In the genomic region with DNA sequence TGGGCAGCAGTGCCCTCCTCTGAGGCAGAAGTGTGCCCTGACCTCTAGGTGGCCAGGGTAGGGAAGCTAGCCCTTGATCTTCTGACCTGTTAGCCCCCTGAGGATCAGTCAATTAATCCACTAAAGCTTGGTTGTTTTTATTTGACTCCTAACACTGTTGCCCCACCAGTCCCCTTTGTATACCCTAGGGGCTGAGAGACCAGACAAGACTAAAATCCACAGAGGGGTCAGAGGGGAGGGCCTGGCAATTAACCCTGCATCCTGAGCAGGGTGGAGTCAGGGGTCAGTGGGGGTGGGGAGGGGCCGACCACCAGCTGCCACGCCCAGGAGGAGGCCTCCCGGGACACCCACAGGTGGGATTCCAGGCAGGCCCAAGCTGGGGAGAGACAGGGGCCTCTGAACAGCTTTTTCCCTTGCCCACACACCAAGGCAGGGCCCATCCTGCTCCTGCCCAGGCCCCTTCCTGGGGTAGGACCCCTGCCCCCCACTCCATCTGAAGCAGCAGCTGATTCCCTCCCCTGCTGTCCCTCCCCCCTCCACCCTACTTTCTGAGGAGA, we compare ENCODE assay signal across 20 cellular contexts. TPM values are rescaled to one million over a fixed set of nuclear protein-coding genes. Genes with fewer than 3 reads are reported as not detected.
DNase-seq lines count a peak whose midpoint lies in the region; ATAC-seq and TF ChIP-seq lines count a peak whose summit lies in the region.
"Had no signal": no experiment of that assay in that cellular context is flagged by ENCODE, and none has a peak within 500 bp of the region (broad histone marks: within the 10 kb centered on the region; RNA-seq: fewer than 3 reads in every experiment).

No MANE protein-coding gene starts in this region.

- H3K27ac Mint-ChIP-seq in GM23338 (no peak overlapping the region), endodermal cell (no peak overlapping the region)
- H3K27ac Mint-ChIP-seq: CD8-positive, alpha-beta memory T cell had no signal

- H4K8ac ChIP-seq in neuronal stem cell (ENCODE audit: low read depth, low read length): no peak overlapping the region

- H4K20me1 ChIP-seq in GM23338 (replicated peaks; ENCODE audit: insufficient read depth): no peaks in the 10 kb centered on the region
- H4K20me1 ChIP-seq in GM23248 (ENCODE audit: insufficient read depth): no peaks in the 10 kb centered on the region

- H3K9me3 ChIP-seq in endodermal cell (ENCODE audit: control insufficient read depth, low read length) (no peaks in the 10 kb centered on the region), neuronal stem cell (replicated peaks in 1 of 2; ENCODE audit: control insufficient read depth in 2 of 2, insufficient read depth in 1 of 2, low read depth in 1 of 2, low read length in 2 of 2) (no peaks in the 10 kb centered on the region), GM23248 (ENCODE audit: low read depth) (no peaks in the 10 kb centered on the region)
- H3K9me3 ChIP-seq: A549, BE2C, Caco-2 had no signal

- ATAC-seq in GM23338: no peak
- ATAC-seq in GM18861 (IDR thresholded peaks at IDR 0.05; ENCODE audit: unreplicated experiment): no peak
- no peak for ATAC-seq in foreskin keratinocyte
- ATAC-seq: HCT116 had no signal

- H3K9me3 Mint-ChIP-seq in GM23338 (no peaks in the 10 kb centered on the region; the same call in 2 of the 3 replicates), endodermal cell (no peaks in the 10 kb centered on the region)
- H3K9me3 Mint-ChIP-seq: CD8-positive, alpha-beta memory T cell had no signal

- H3K36me3 ChIP-seq in GM23338 (ENCODE audit: insufficient read depth): no peaks in the 10 kb centered on the region
- no peaks in the 10 kb centered on the region for H3K36me3 ChIP-seq in endodermal cell (ENCODE audit: control insufficient read depth, insufficient read depth, low read length)
- no peaks in the 10 kb centered on the region for H3K36me3 ChIP-seq in neuronal stem cell (replicated peaks in 1 of 2; ENCODE audit: control insufficient read depth in 2 of 2, insufficient read depth in 2 of 2, low read length in 2 of 2)
- no peaks in the 10 kb centered on the region for H3K36me3 ChIP-seq in GM23248 (ENCODE audit: low read depth)
- H3K36me3 ChIP-seq: BE2C had no signal

- H3K18ac ChIP-seq in neuronal stem cell (ENCODE audit: low read length): no peak overlapping the region

- H2BK12ac ChIP-seq in neuronal stem cell (ENCODE audit: low read length): no peak overlapping the region

- no peak overlapping the region for H2AK5ac ChIP-seq in neuronal stem cell (ENCODE audit: low read depth, low read length)

- TF ChIP-seq CTCF in GM23338 (conservative IDR thresholded peaks at IDR 0.05; ENCODE audit: low read depth in 2 of 2): no peak
- TF ChIP-seq CTCF in endodermal cell (conservative IDR thresholded peaks at IDR 0.05): no peak
- no peak for TF ChIP-seq CTCF in foreskin keratinocyte (conservative IDR thresholded peaks at IDR 0.05)

- no peak overlapping the region for H2BK120ac ChIP-seq in neuronal stem cell (ENCODE audit: low read depth, low read length)

- H3F3A ChIP-seq in GM23338 (replicated peaks; ENCODE audit: low read depth) (no peaks in the 10 kb centered on the region), GM23248 (ENCODE audit: insufficient read depth) (no peaks in the 10 kb centered on the region)

- H3K27me3 Mint-ChIP-seq in GM23338 (ENCODE audit: insufficient read depth, low read depth, poor library complexity) (peaks cover 13% of the 10 kb centered on the region), endodermal cell (ENCODE audit: insufficient read depth) (peaks cover 22% of the 10 kb centered on the region)

- H3K4me3 ChIP-seq in GM23338 (no peak overlapping the region), endodermal cell (ENCODE audit: low read length) (no peak overlapping the region), neuronal stem cell (ENCODE audit: low read length in 2 of 2) (no peak overlapping the region), GM23248 (no peak overlapping the region)
- H3K4me3 ChIP-seq: A549 had no signal

- peaks cover 33% of the 10 kb centered on the region for H3K4me1 Mint-ChIP-seq in GM23338
- peaks cover 10% of the 10 kb centered on the region for H3K4me1 Mint-ChIP-seq in endodermal cell
- H3K4me1 Mint-ChIP-seq: CD8-positive, alpha-beta memory T cell had no signal

- H3K4me1 ChIP-seq in GM23338 (ENCODE audit: insufficient read depth) (peaks cover 20% of the 10 kb centered on the region), endodermal cell (ENCODE audit: control insufficient read depth, insufficient read depth, low read length) (no peaks in the 10 kb centered on the region), neuronal stem cell (ENCODE audit: control insufficient read depth in 2 of 2, insufficient read depth in 1 of 2, low read depth in 1 of 2, low read length in 2 of 2) (peaks cover 2 to 24% of the 10 kb centered on the region in 2 donors), foreskin keratinocyte (no peaks in the 10 kb centered on the region), GM23248 (ENCODE audit: insufficient read depth) (no peaks in the 10 kb centered on the region)
- H3K4me1 ChIP-seq: A549, Caco-2 had no signal

- no peak overlapping the region for H3K23ac ChIP-seq in neuronal stem cell (ENCODE audit: low read depth, low read length, poor library complexity)

- H2AFZ ChIP-seq in GM23338 (no peak overlapping the region), neuronal stem cell (ENCODE audit: low read length) (no peak overlapping the region), GM23248 (no peak overlapping the region)

- H3K36me3 Mint-ChIP-seq in GM23338 (ENCODE audit: low read depth) (no peaks in the 10 kb centered on the region), endodermal cell (ENCODE audit: low read depth) (no peaks in the 10 kb centered on the region)
- H3K36me3 Mint-ChIP-seq: CD8-positive, alpha-beta memory T cell had no signal

- H3K14ac ChIP-seq in neuronal stem cell (ENCODE audit: low read length): no peak overlapping the region

- DNase-seq in GM23338 (ENCODE audit: low spot score): no peak
- DNase-seq in NCI-H82 treated with DMSO at 0.1 percent for 48 hours (lab: John Stamatoyannopoulos, UW; ENCODE audit: unreplicated experiment): peak; percentile 62
- DNase-seq in endodermal cell: peak; percentile 53
- DNase-seq in neuronal stem cell (ENCODE audit: low spot score): peak; percentile 49
- no peak for DNase-seq in foreskin keratinocyte
- no peak for DNase-seq in NCI-H748 treated with DMSO at 0.1 percent for 48 hours (lab: John Stamatoyannopoulos, UW)
- DNase-seq in GM23248: no peak
- DNase-seq: BE2C; Caco-2; CD8-positive, alpha-beta memory T cell; DND-41; GF-D8; IMR-90; KBM-7 had no signal

- H3K79me2 ChIP-seq in GM23338 (replicated peaks; ENCODE audit: insufficient read depth): no peaks in the 10 kb centered on the region
- no peaks in the 10 kb centered on the region for H3K79me2 ChIP-seq in GM23248 (ENCODE audit: insufficient read depth)

- WGBS in endodermal cell (ENCODE audit: insufficient coverage in 1 of 2, insufficient read length in 1 of 2), 2 experiments: 39% methylated on average over 3 of the region's 3 CpGs
- no CpG with 5 or more reads among the region's 3 CpGs for WGBS in neuronal stem cell (ENCODE audit: extremely low coverage in 2 of 2, insufficient read length in 2 of 2, insufficient replicate concordance in 1 of 2), 2 donors
- WGBS in GM23248 (ENCODE audit: low coverage in 1 of 2, low lambda C conversion rate in 2 of 2, missing lambda C conversion rate in 2 of 2), 2 experiments: 4 to 14% methylated on average over 3 of the region's 3 CpGs

- no peak overlapping the region for H2BK15ac ChIP-seq in neuronal stem cell (ENCODE audit: low read length)

- in situ Hi-C loops in GM23248 (cut with MboI): no loop called here

- no peaks in the 10 kb centered on the region for H3K79me1 ChIP-seq in neuronal stem cell (ENCODE audit: low read depth, low read length)

- H3K27ac ChIP-seq in GM23338 (ENCODE audit: low read depth) (no peak overlapping the region), endodermal cell (ENCODE audit: low read depth, low read length) (peak overlapping the region; percentile 6), neuronal stem cell (replicated peaks; ENCODE audit: low read length) (no peak overlapping the region), foreskin keratinocyte (no peak overlapping the region), GM23248 (no peak overlapping the region)
- H3K27ac ChIP-seq: A549 had no signal

- 0 out of 2 replicates have a peak, but pooled peaks cover 3% of the 10 kb centered on the region for H3K27me3 ChIP-seq in GM23338 (ENCODE audit: insufficient read depth)
- peaks cover 15% of the 10 kb centered on the region for H3K27me3 ChIP-seq in endodermal cell (ENCODE audit: control insufficient read depth, insufficient read depth, low read length, poor library complexity, severe bottlenecking)
- peaks cover 3 to 81% (median 44%) of the 10 kb centered on the region in 3 experiments for H3K27me3 ChIP-seq in neuronal stem cell (ENCODE audit: control insufficient read depth in 3 of 3, insufficient read depth in 3 of 3, low read depth in 1 of 3, low read length in 3 of 3)
- peaks cover 29% of the 10 kb centered on the region for H3K27me3 ChIP-seq in foreskin keratinocyte
- peaks cover 62% of the 10 kb centered on the region for H3K27me3 ChIP-seq in GM23248 (replicated peaks; ENCODE audit: insufficient read depth)

- no peak overlapping the region for H3K9ac ChIP-seq in endodermal cell (ENCODE audit: extremely low read depth, low read length, poor library complexity, severe bottlenecking)
- no peak overlapping the region for H3K9ac ChIP-seq in neuronal stem cell (ENCODE audit: low read depth, low read length, poor library complexity)
- no peak overlapping the region for H3K9ac ChIP-seq in GM23248

- peak overlapping the region; percentile 55 for H3K4me2 ChIP-seq in GM23338
- no peak overlapping the region for H3K4me2 ChIP-seq in neuronal stem cell (ENCODE audit: insufficient read depth, low read length, poor library complexity, severe bottlenecking)
- H3K4me2 ChIP-seq in GM23248 (ENCODE audit: unreplicated experiment): no peak overlapping the region
- H3K4me2 ChIP-seq: A549 had no signal

- no peak overlapping the region for H2BK5ac ChIP-seq in neuronal stem cell (ENCODE audit: low read length)

- H3K9me2 ChIP-seq in GM23338 (ENCODE audit: insufficient read depth) (no peaks in the 10 kb centered on the region), GM23248 (ENCODE audit: insufficient read depth) (no peaks in the 10 kb centered on the region)

- H3K4me3 Mint-ChIP-seq in GM23338: no peak overlapping the region
- no peak overlapping the region for H3K4me3 Mint-ChIP-seq in endodermal cell
- H3K4me3 Mint-ChIP-seq: CD8-positive, alpha-beta memory T cell had no signal

- H4K91ac ChIP-seq in neuronal stem cell (ENCODE audit: low read depth, low read length, poor library complexity): no peak overlapping the region

- no peak overlapping the region for H3K4ac ChIP-seq in neuronal stem cell (ENCODE audit: low read length)

RNA-seq across cellular contexts. Expression of gene RHCG, which starts 52.1 kb away (rescaled TPM):
- total RNA-seq in GM23338 (2014; rRNA removed; shearing (Covaris generic)): 0.63 TPM in 1 of 2 replicates, not detected in the other
- polyA plus RNA-seq in GM23338 (2016; fragmentation: Nextera tagmentation; extraction: Ambion mirVana): 0.21 and 0.35 TPM in 2 replicates
- not detected for total RNA-seq in endodermal cell
- 0.11 TPM for polyA plus RNA-seq in endodermal cell (2013, experiment 1 of 2)
- not detected for polyA plus RNA-seq in endodermal cell (2013, experiment 2 of 2)
- polyA plus RNA-seq in neuronal stem cell (2013, experiment 1 of 2): not detected
- not detected for polyA plus RNA-seq in neuronal stem cell (2013, experiment 2 of 2)
- total RNA-seq in foreskin keratinocyte: 0.54 and 0.56 TPM in 2 replicates
- 0.66 TPM in 2 replicates for polyA plus RNA-seq in foreskin keratinocyte
- not detected in 2 replicates for total RNA-seq in GM23248 (2014; rRNA removed; shearing (Covaris generic))
- polyA plus RNA-seq in GM23248 (2016; fragmentation: Nextera tagmentation; extraction: Ambion mirVana): not detected in 2 replicates
- total RNA-seq: Caco-2; CD8-positive, alpha-beta memory T cell; H4; HT-29; IMR-90 had no signal
- polyA plus RNA-seq: AG04450; CD8-positive, alpha-beta memory T cell; IMR-90 had no signal

Comparison
In these comparisons a context has a peak if more than half of its experiments do, and no peak if none do; other contexts are left out.
1. DNase-seq: peak in NCI-H82 treated with DMSO at 0.1 percent for 48 hours (single experiment), endodermal cell (single experiment) and neuronal stem cell (single experiment); none in GM23338 (single experiment), foreskin keratinocyte (0 of 2), NCI-H748 treated with DMSO at 0.1 percent for 48 hours (single experiment) and GM23248 (single experiment).